ENCODE assay signal across 1 cellular context in genomic region chr17:9381068-9381467, GRCh38.
TF ChIP-seq lines count a peak whose summit lies in the region.

No MANE protein-coding gene starts in this region.

TF ChIP-seq in endothelial cell of umbilical vein, 7 proteins besides CTCF, POLR2A, EP300 and RAD21 (continued from another document):
- TF ChIP-seq JUN (IDR thresholded peaks at IDR 0.05; ENCODE audit: borderline replicate concordance, insufficient read depth, insufficient read length, low read depth): no peak
- TF ChIP-seq MAX (IDR thresholded peaks at IDR 0.05; ENCODE audit: insufficient read depth, insufficient read length): no peak
- no peak for TF ChIP-seq MYC (IDR thresholded peaks at IDR 0.05; ENCODE audit: low read depth, low read length)
